In genomic region chr12:78038986-78039385, GRCh38 we compare ENCODE assay signal across 19 cellular contexts.
"Had no signal": no experiment of that assay in that cellular context is flagged by ENCODE, and none has a peak within 500 bp of the region (broad histone marks: within the 10 kb centered on the region; RNA-seq: fewer than 3 reads in every experiment).

No MANE protein-coding gene starts in this region.

- H3K36me3 ChIP-seq: adrenal gland, left ventricle myocardium inferior, stomach, suprapubic skin had no signal

- H3K4me1 Mint-ChIP-seq: activated T-helper 17 cell treated with anti-CD3 and anti-CD28 coated beads, Interleukin-2, amount 50 U/mL, for 72 hours; immature natural killer cell; stimulated activated memory B cell treated with anti-CD40 and anti-IgM and Interleukin-4, amounts not matched to agents 10 μg/mL and 1 μg/mL and 100 μg/mL, for 72 hours had no signal

- H3K27me3 ChIP-seq: adrenal gland, stomach, suprapubic skin, tibial nerve had no signal

- H3K9me3 ChIP-seq: adrenal gland, stomach, suprapubic skin had no signal

- H3K27ac ChIP-seq: adrenal gland, left ventricle myocardium inferior, stomach, suprapubic skin, tibial nerve had no signal

- H3K27me3 Mint-ChIP-seq: activated T-cell treated with anti-CD3 and anti-CD28 coated beads, Interleukin-2, amount 50 U/mL, for 24 hours; activated T-helper 17 cell treated with anti-CD3 and anti-CD28 coated beads, Interleukin-2, amount 50 U/mL, for 72 hours; natural killer cell treated with Interleukin-12 subunit alpha and Interleukin-12 subunit beta and Interleukin-15 and Interleukin-18, amount 100 ng/mL, for 72 hours; stimulated activated memory B cell treated with anti-CD40 and anti-IgM and Interleukin-4, amounts not matched to agents 10 μg/mL and 1 μg/mL and 100 μg/mL, for 72 hours had no signal

- H3K36me3 Mint-ChIP-seq: activated naive CD4-positive, alpha-beta T cell treated with anti-CD3 and anti-CD28 coated beads, Interleukin-2, amount 50 U/mL, for 72 hours; immature natural killer cell; stimulated activated memory B cell treated with anti-CD40 and anti-IgM and Interleukin-4, amounts not matched to agents 10 μg/mL and 1 μg/mL and 100 μg/mL, for 72 hours had no signal

- H3K27ac Mint-ChIP-seq: activated naive CD4-positive, alpha-beta T cell treated with anti-CD3 and anti-CD28 coated beads, Interleukin-2, amount 50 U/mL, for 72 hours; activated T-cell treated with anti-CD3 and anti-CD28 coated beads, Interleukin-2, amount 50 U/mL, for 24 hours; activated T-helper 17 cell treated with anti-CD3 and anti-CD28 coated beads, Interleukin-2, amount 50 U/mL, for 72 hours; immature natural killer cell; natural killer cell treated with Interleukin-12 subunit alpha and Interleukin-12 subunit beta and Interleukin-15 and Interleukin-18, amount 100 ng/mL, for 72 hours; stimulated activated memory B cell treated with anti-CD40 and anti-IgM and Interleukin-4, amounts not matched to agents 10 μg/mL and 1 μg/mL and 100 μg/mL, for 72 hours had no signal

- H3K4me3 ChIP-seq: left ventricle myocardium inferior, stomach, suprapubic skin, tibial nerve had no signal

- ATAC-seq: activated naive CD4-positive, alpha-beta T cell treated with anti-CD3 and anti-CD28 coated beads, Interleukin-2, amount 50 U/mL, for 72 hours; activated T-helper 17 cell treated with anti-CD3 and anti-CD28 coated beads, Interleukin-2, amount 50 U/mL, for 72 hours; natural killer cell treated with Interleukin-12 subunit alpha and Interleukin-12 subunit beta and Interleukin-15 and Interleukin-18, amount 100 ng/mL, for 72 hours; sciatic nerve; stimulated activated memory B cell treated with anti-CD40 and anti-IgM and Interleukin-4, amounts not matched to agents 10 μg/mL and 1 μg/mL and 100 μg/mL, for 72 hours had no signal

- H3K4me3 Mint-ChIP-seq: activated T-cell treated with anti-CD3 and anti-CD28 coated beads, Interleukin-2, amount 50 U/mL, for 24 hours; activated T-helper 17 cell treated with anti-CD3 and anti-CD28 coated beads, Interleukin-2, amount 50 U/mL, for 72 hours; immature natural killer cell; natural killer cell treated with Interleukin-12 subunit alpha and Interleukin-12 subunit beta and Interleukin-15 and Interleukin-18, amount 100 ng/mL, for 72 hours; stimulated activated memory B cell treated with anti-CD40 and anti-IgM and Interleukin-4, amounts not matched to agents 10 μg/mL and 1 μg/mL and 100 μg/mL, for 72 hours had no signal

- H3K4me1 ChIP-seq: adrenal gland, left ventricle myocardium inferior, stomach, suprapubic skin, tibial nerve had no signal

- DNase-seq: activated CD4-positive, alpha-beta T cell treated with anti-CD3 and anti-CD28 coated beads for 1 hour; activated CD8-positive, alpha-beta memory T cell treated with anti-CD3 and anti-CD28 coated beads, Interleukin-2, amount 50 U/mL, for 4 hours; activated T-cell treated with anti-CD3 and anti-CD28 coated beads, Interleukin-2, amount 50 U/mL, for 24 hours; adrenal gland; effector CD4-positive, alpha-beta T cell; foreskin melanocyte; immature natural killer cell; left ventricle myocardium inferior; small intestine; stimulated activated CD4-positive, alpha-beta T cell treated with anti-CD3 and anti-CD28 coated beads, Interleukin-2, amount 100 ng/mL, for 24 hours; stomach; T-helper 1 cell had no signal
